Comparison of ENCODE assay signal across 8 cellular contexts in genomic region chr7:6385110-6385792, GRCh38. TPM values are rescaled to one million over a fixed set of nuclear protein-coding genes. Genes with fewer than 3 reads are reported as not detected.
DNase-seq lines count a peak whose midpoint lies in the region; ATAC-seq, FAIRE-seq and TF ChIP-seq lines count a peak whose summit lies in the region.

No MANE protein-coding gene starts in this region.

- H3K27me3 Mint-ChIP-seq in naive thymus-derived CD8-positive, alpha-beta T cell = no peaks in the 10 kb centered on the region

- peak overlapping the region; percentile 16 to 47; a peak in 2 of 4 replicates for H3K4me2 ChIP-seq in H1 (ENCODE audit: insufficient read depth in 1 of 2, low read depth in 2 of 2, low read length in 2 of 2)
- no peak overlapping the region for H3K4me2 ChIP-seq in MM.1S (ENCODE audit: low read depth, low read length)

- H4K91ac ChIP-seq in H1 (replicated peaks; ENCODE audit: insufficient read length, low read length) = no peak overlapping the region

- no peaks in the 10 kb centered on the region; the same call in 1 of the 2 replicates for H3K23me2 ChIP-seq in H1 (ENCODE audit: low read depth, low read length)

- no peak for FAIRE-seq in H1 (lab: Jason Lieb, UNC)

- H3K27me3 ChIP-seq in H1 (replicated peaks in 1 of 4; ENCODE audit: control insufficient read depth in 3 of 4, extremely low read depth in 1 of 4, insufficient read depth in 3 of 4, low read length in 3 of 4) (no peaks in the 10 kb centered on the region), MM.1S (replicated peaks; ENCODE audit: insufficient read depth, low read length) (no peaks in the 10 kb centered on the region)

- H4K20me1 ChIP-seq in H1 (replicated peaks in 1 of 2; ENCODE audit: control insufficient read depth in 1 of 2, insufficient read depth in 2 of 2, low read length in 2 of 2) (peaks cover 25 to 33% of the 10 kb centered on the region in 2 experiments), MM.1S (ENCODE audit: insufficient read depth, low read length) (peaks cover 56% of the 10 kb centered on the region)

- H3K14ac ChIP-seq in H1 (ENCODE audit: insufficient read length) = no peak overlapping the region

- H3F3A ChIP-seq in MM.1S (ENCODE audit: insufficient read depth, low read length) = no peaks in the 10 kb centered on the region

- H2AK5ac ChIP-seq in H1 (ENCODE audit: low read depth, low read length) = no peak overlapping the region

- TF ChIP-seq EP300 in H1 (IDR thresholded peaks at IDR 0.05; ENCODE audit: borderline replicate concordance in 1 of 2, low read depth in 2 of 2, low read length in 2 of 2) = no peak

- H3K79me2 ChIP-seq in H1 (ENCODE audit: control insufficient read depth in 1 of 2, insufficient read depth in 2 of 2, low read length in 2 of 2) (peaks cover 54 to 97% of the 10 kb centered on the region in 2 experiments), MM.1S (ENCODE audit: low read length) (peaks cover 100% of the 10 kb centered on the region)

- no peak overlapping the region for H2BK15ac ChIP-seq in H1 (ENCODE audit: low read length)

- H3K23ac ChIP-seq in H1 (ENCODE audit: insufficient read length) = no peak overlapping the region

- peaks cover 0 to 22% (median 10%) of the 10 kb centered on the region in 4 experiments; a peak in 5 of 8 replicates for H3K36me3 ChIP-seq in H1 (ENCODE audit: control insufficient read depth in 2 of 4, insufficient read depth in 4 of 4, low read length in 3 of 4)
- peaks cover 10% of the 10 kb centered on the region for H3K36me3 ChIP-seq in MM.1S (replicated peaks; ENCODE audit: insufficient read depth, low read length)

- no peaks in the 10 kb centered on the region for H3K9me3 Mint-ChIP-seq in naive thymus-derived CD8-positive, alpha-beta T cell

- TF ChIP-seq RAD21 in H1 (IDR thresholded peaks at IDR 0.05 in 1 of 2, conservative IDR thresholded peaks at IDR 0.05 in 1 of 2; ENCODE audit: low read depth in 2 of 2, low read length in 2 of 2) = no peak

- peaks cover 21 to 65% (median 56%) of the 10 kb centered on the region in 4 donors for H3K4me1 Mint-ChIP-seq in naive thymus-derived CD8-positive, alpha-beta T cell

- H3K4me3 ChIP-seq in H1 (ENCODE audit: extremely low read depth in 1 of 4, insufficient read depth in 2 of 4, low read depth in 3 of 4, low read length in 4 of 4) (no peak overlapping the region), MM.1S (ENCODE audit: low read length) (no peak overlapping the region)

- H3K9me2 ChIP-seq in MM.1S (replicated peaks; ENCODE audit: insufficient read depth, low read length) = no peaks in the 10 kb centered on the region

- POLR2A ChIA-PET in H1 (lab: Charles Lee; ENCODE audit: partially characterized antibody) = interaction anchor here (0.8 to 1.2 kb wide), 3 partner anchors 8 to 14 kb away, joined by 3 to 4 read pairs (median 3); no protein-coding TSS in a partner anchor
- POLR2A ChIA-PET in naive thymus-derived CD8-positive, alpha-beta T cell (lab: Charles Lee) = interaction anchor here (1.6 kb wide), 1 partner anchor 16 kb away, joined by 6 read pairs; no protein-coding TSS in a partner anchor

- peaks cover 13% of the 10 kb centered on the region; the same call in 1 of the 2 replicates for H3K79me1 ChIP-seq in H1 (ENCODE audit: low read depth, low read length)

- H3K18ac ChIP-seq in H1 (ENCODE audit: extremely low read depth, low read length) = no peak overlapping the region

- peak overlapping the region in 9 of 10 donors; percentile 34 to 87 (median 65) for H3K27ac Mint-ChIP-seq in naive thymus-derived CD8-positive, alpha-beta T cell

- no peak overlapping the region for H4K8ac ChIP-seq in H1 (ENCODE audit: extremely low read depth, insufficient read depth, low read length)

- H3K4me3 Mint-ChIP-seq in naive thymus-derived CD8-positive, alpha-beta T cell = no peak overlapping the region

- H2BK12ac ChIP-seq in H1 (ENCODE audit: low read depth, low read length) = no peak overlapping the region

- no peak overlapping the region for H2AFZ ChIP-seq in H1 (ENCODE audit: low read length)
- H2AFZ ChIP-seq in MM.1S (ENCODE audit: low read length) = no peak overlapping the region

- no peak overlapping the region for H4K5ac ChIP-seq in H1 (ENCODE audit: insufficient read length, low read depth, low read length)

- CTCF ChIA-PET in H1 (lab: Charles Lee; ENCODE audit: partially characterized antibody) = interaction anchor here (0.6 kb wide), 1 partner anchor 139 kb away, joined by 3 read pairs; no protein-coding TSS in a partner anchor

- no peak overlapping the region for H3K27ac ChIP-seq in H1 (ENCODE audit: low read depth, low read length)
- no peak overlapping the region for H3K27ac ChIP-seq in MM.1S (ENCODE audit: low read length)

- peaks cover 0 to 30% (median 7%) of the 10 kb centered on the region in 3 donors for H3K36me3 Mint-ChIP-seq in naive thymus-derived CD8-positive, alpha-beta T cell

- TF ChIP-seq CTCF in H1 (IDR thresholded peaks at IDR 0.05; ENCODE audit: control extremely low read depth in 1 of 3, insufficient read depth in 1 of 3, low read depth in 1 of 3, low read length in 3 of 3) (no peak), MM.1S (IDR thresholded peaks at IDR 0.05; ENCODE audit: low read length) (no peak)

- no peak overlapping the region for H2BK5ac ChIP-seq in H1 (ENCODE audit: low read depth, low read length)

- no peak overlapping the region for H3K56ac ChIP-seq in H1 (replicated peaks; ENCODE audit: insufficient read length, low read depth, low read length)

- DNase-seq in DMS153 (lab: John Stamatoyannopoulos, UW) (peak; percentile 68), NCI-H69 (lab: John Stamatoyannopoulos, UW) (peak; percentile 66), H1 (ENCODE audit: low read depth in 1 of 2, low spot score in 2 of 2) (no peak), NCI-H1436 treated with DMSO at 0.1 percent for 48 hours (lab: John Stamatoyannopoulos, UW) (no peak), MM.1S (no peak)
- DNase-seq in naive thymus-derived CD8-positive, alpha-beta T cell = no peak
- no peak for DNase-seq in activated T-cell treated with anti-CD3 and anti-CD28 coated beads, Interleukin-2, amount 50 U/mL, for 48 hours

- H3K4ac ChIP-seq in H1 (replicated peaks; ENCODE audit: insufficient read length, low read depth, low read length) = no peak overlapping the region

- H3K9me3 ChIP-seq in H1 (ENCODE audit: insufficient read depth in 2 of 2, low read depth in 1 of 2, low read length in 1 of 2) (no peaks in the 10 kb centered on the region), MM.1S (replicated peaks; ENCODE audit: insufficient read depth, low read length) (no peaks in the 10 kb centered on the region)

- H3K4me1 ChIP-seq in H1 (replicated peaks in 1 of 4; ENCODE audit: control insufficient read depth in 3 of 4, insufficient read depth in 4 of 4, low read length in 3 of 4) (peaks cover 0 to 11% (median 5%) of the 10 kb centered on the region in 4 experiments), MM.1S (ENCODE audit: low read length) (peaks cover 5% of the 10 kb centered on the region; the same call in 1 of the 2 replicates)

- H3K9ac ChIP-seq in H1 (replicated peaks in 1 of 4; ENCODE audit: extremely low read depth in 1 of 4, low read depth in 3 of 4, low read length in 3 of 4) = no peak overlapping the region
- H3K9ac ChIP-seq in MM.1S (ENCODE audit: low read length) = no peak overlapping the region

- H2BK120ac ChIP-seq in H1 (replicated peaks; ENCODE audit: low read depth, low read length) = no peak overlapping the region

- H2BK20ac ChIP-seq in H1 (ENCODE audit: low read length) = no peak overlapping the region

- 77% methylated on average over 6 of the region's 6 CpGs; no CpG with 5 or more reads in 1 of the 2 experiments for WGBS in H1 (ENCODE audit: extremely low coverage in 1 of 2, insufficient coverage in 1 of 2, insufficient read length in 1 of 2, insufficient replicate concordance in 2 of 2, low coverage in 1 of 2, low lambda C conversion rate in 2 of 2, missing lambda C conversion rate in 1 of 2), 2 experiments

- TF ChIP-seq POLR2A in H1 (IDR thresholded peaks at IDR 0.05; ENCODE audit: control extremely low read depth in 1 of 2, low read depth in 2 of 2, low read length in 2 of 2) = no peak

- no peak for ATAC-seq in naive thymus-derived CD8-positive, alpha-beta T cell
- no peak for ATAC-seq in GM18873 (IDR thresholded peaks at IDR 0.05; ENCODE audit: low FRiP score, unreplicated experiment)

TF ChIP-seq in H1, 55 proteins besides CTCF, POLR2A, EP300 and RAD21:
- no peak for TF ChIP-seq POU5F1 (IDR thresholded peaks at IDR 0.05; ENCODE audit: low read depth, low read length)

RNA-seq across cellular contexts. Expression of gene RAC1, which starts 10.9 kb away (rescaled TPM):
- total RNA-seq in H1 (2021; fragmentation: NEBNext Ultra II Directional; extraction: Animal tissue kit (Norgen Biotek cat#: 25700)) = 295 and 307 TPM in 2 replicates
- 154 and 229 TPM in 2 replicates for polyA plus RNA-seq in H1 (2011; rRNA removed)
- polyA plus RNA-seq in H1 (2011; cell fraction: cytosol; rRNA removed) = 220 TPM
- 96.6 TPM for polyA plus RNA-seq in H1 (2011; cell fraction: nucleus; rRNA removed)
- polyA plus RNA-seq in H1 (2012, experiment 1 of 2) = 262 to 400 TPM (median 315 TPM) in 4 replicates
- 115 TPM for polyA plus RNA-seq in H1 (2012, experiment 2 of 2)
- 336 TPM for polyA plus RNA-seq in H1 (2013, experiment 1 of 2)
- 330 TPM for polyA plus RNA-seq in H1 (2013, experiment 2 of 2)
- 164 and 204 TPM in 2 replicates for polyA minus RNA-seq in H1 (2011; rRNA and poly(A)+ RNA removed)
- polyA minus RNA-seq in H1 (2011; cell fraction: cytosol; rRNA and poly(A)+ RNA removed) = 94.0 TPM
- polyA minus RNA-seq in H1 (2011; cell fraction: nucleus; rRNA and poly(A)+ RNA removed) = 60.4 TPM
- total RNA-seq in naive thymus-derived CD8-positive, alpha-beta T cell = 10 to 100 TPM; 91.2 to 96.7 TPM
- polyA plus RNA-seq in naive thymus-derived CD8-positive, alpha-beta T cell = 100 to 1,000 TPM; 197 to 248 (median 218) TPM

RNA-seq across cellular contexts. Expression of gene FAM220A, which starts 36.5 kb away (rescaled TPM):
- 19.2 and 20.1 TPM in 2 replicates for total RNA-seq in H1 (2021; fragmentation: NEBNext Ultra II Directional; extraction: Animal tissue kit (Norgen Biotek cat#: 25700))
- 13.0 and 19.7 TPM in 2 replicates for polyA plus RNA-seq in H1 (2011; rRNA removed)
- 15.3 TPM for polyA plus RNA-seq in H1 (2011; cell fraction: cytosol; rRNA removed)
- 10.3 TPM for polyA plus RNA-seq in H1 (2011; cell fraction: nucleus; rRNA removed)
- polyA plus RNA-seq in H1 (2012, experiment 1 of 2) = 12.5 to 15.5 TPM (median 14.1 TPM) in 4 replicates
- 38.2 TPM for polyA plus RNA-seq in H1 (2012, experiment 2 of 2)
- polyA plus RNA-seq in H1 (2013, experiment 1 of 2) = 10.9 TPM
- polyA plus RNA-seq in H1 (2013, experiment 2 of 2) = 10.1 TPM
- 12.5 and 14.2 TPM in 2 replicates for polyA minus RNA-seq in H1 (2011; rRNA and poly(A)+ RNA removed)
- 42.8 TPM for polyA minus RNA-seq in H1 (2011; cell fraction: cytosol; rRNA and poly(A)+ RNA removed)
- 11.3 TPM for polyA minus RNA-seq in H1 (2011; cell fraction: nucleus; rRNA and poly(A)+ RNA removed)
- total RNA-seq in naive thymus-derived CD8-positive, alpha-beta T cell = 10 to 100 TPM; 17.8 to 27.7 TPM
- polyA plus RNA-seq in naive thymus-derived CD8-positive, alpha-beta T cell = 1 to 10 TPM; 4.4 to 6.7 (median 5.8) TPM

Comparison
In these comparisons a context has a peak if more than half of its experiments do, and no peak if none do; other contexts are left out.
1. DNase-seq: peak in DMS153 (single experiment) and NCI-H69 (single experiment); none in H1 (0 of 2), naive thymus-derived CD8-positive, alpha-beta T cell (0 of 10), NCI-H1436 treated with DMSO at 0.1 percent for 48 hours (single experiment), activated T-cell treated with anti-CD3 and anti-CD28 coated beads, Interleukin-2, amount 50 U/mL, for 48 hours (0 of 2) and MM.1S (single experiment).